14 cellular contexts compared by ENCODE assay signal in the genomic region with DNA sequence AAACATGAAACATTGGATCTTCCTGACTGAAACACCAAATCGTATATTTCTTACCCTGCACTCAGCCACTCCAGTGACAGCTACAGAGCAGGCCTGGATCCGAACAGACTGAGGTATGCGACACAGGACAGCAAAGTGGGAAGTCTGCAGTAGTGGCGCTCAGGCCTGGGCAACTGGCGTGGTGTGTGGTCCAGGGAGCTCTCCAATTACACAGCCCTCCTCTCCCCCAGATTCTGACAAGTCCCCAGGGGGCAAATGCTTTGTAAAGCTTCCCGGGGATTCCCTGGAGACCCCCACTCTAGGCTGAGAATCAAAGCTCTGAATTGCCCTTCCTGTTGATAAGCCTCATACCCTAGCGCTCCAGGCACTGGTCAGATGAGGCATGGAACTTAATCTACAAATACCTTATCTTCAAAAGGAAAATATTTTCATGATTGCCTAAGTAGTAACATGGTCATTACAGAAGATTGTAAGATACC.
DNase-seq lines count a peak whose midpoint lies in the region; ATAC-seq and TF ChIP-seq lines count a peak whose summit lies in the region.
"Had no signal": no experiment of that assay in that cellular context is flagged by ENCODE, and none has a peak within 500 bp of the region (broad histone marks: within the 10 kb centered on the region; RNA-seq: fewer than 3 reads in every experiment).

No MANE protein-coding gene starts in this region.

- TF ChIP-seq CTCF in BE2C (IDR thresholded peaks at IDR 0.05; ENCODE audit: low read depth, low read length) (no peak), NB4 (IDR thresholded peaks at IDR 0.05; ENCODE audit: low read depth, low read length) (no peak), neural progenitor cell (IDR thresholded peaks at IDR 0.05) (no peak), colonic mucosa (IDR thresholded peaks at IDR 0.05) (no peak)

- no peaks in the 10 kb centered on the region for H3K9me3 ChIP-seq in BE2C
- no peaks in the 10 kb centered on the region for H3K9me3 ChIP-seq in neural progenitor cell (ENCODE audit: low read depth)
- no peaks in the 10 kb centered on the region for H3K9me3 ChIP-seq in colonic mucosa
- H3K9me3 ChIP-seq: tibial nerve had no signal

- peaks cover 30% of the 10 kb centered on the region for H3K27me3 Mint-ChIP-seq in neural progenitor cell (ENCODE audit: insufficient read depth, low read depth)
- H3K27me3 Mint-ChIP-seq in activated T-cell treated with anti-CD3 and anti-CD28 coated beads, Interleukin-2, amount 50 U/mL, for 72 hours (ENCODE audit: low read depth): peaks cover 12% of the 10 kb centered on the region

- peak overlapping the region; percentile 70 for H3K4me3 Mint-ChIP-seq in neural progenitor cell
- no peak overlapping the region for H3K4me3 Mint-ChIP-seq in activated T-cell treated with anti-CD3 and anti-CD28 coated beads, Interleukin-2, amount 50 U/mL, for 72 hours
- H3K4me3 Mint-ChIP-seq: activated CD4-positive, alpha-beta memory T cell treated with anti-CD3 and anti-CD28 coated beads for 36 hours had no signal

- no peak for TF ChIP-seq POLR2A in NB4 (IDR thresholded peaks at IDR 0.05; ENCODE audit: extremely low read depth, insufficient read length)

- H3K9me3 Mint-ChIP-seq in neural progenitor cell: no peaks in the 10 kb centered on the region
- no peaks in the 10 kb centered on the region for H3K9me3 Mint-ChIP-seq in activated T-cell treated with anti-CD3 and anti-CD28 coated beads, Interleukin-2, amount 50 U/mL, for 72 hours
- H3K9me3 Mint-ChIP-seq: activated CD4-positive, alpha-beta memory T cell treated with anti-CD3 and anti-CD28 coated beads for 36 hours had no signal

- H3K4me3 ChIP-seq in BE2C (ENCODE audit: low read depth, low read length) (no peak overlapping the region), NB4 (ENCODE audit: low read depth, low read length) (no peak overlapping the region), neural progenitor cell (peak overlapping the region; percentile 28), colonic mucosa (no peak overlapping the region)
- H3K4me3 ChIP-seq: tibial nerve had no signal

- no peaks in the 10 kb centered on the region for H3K79me2 ChIP-seq in neural progenitor cell (ENCODE audit: low read depth)

- H3K27ac ChIP-seq in neural progenitor cell (no peak overlapping the region), colonic mucosa (no peak overlapping the region)

- H2AFZ ChIP-seq in neural progenitor cell (replicated peaks): no peak overlapping the region

- intact Hi-C loops in colonic mucosa (cut with DNase I): no loop called here

- no peaks in the 10 kb centered on the region for H3K27me3 ChIP-seq in BE2C
- peaks cover 6% of the 10 kb centered on the region for H3K27me3 ChIP-seq in neural progenitor cell
- no peaks in the 10 kb centered on the region for H3K27me3 ChIP-seq in colonic mucosa
- H3K27me3 ChIP-seq: tibial nerve had no signal

- peaks cover 40% of the 10 kb centered on the region for H3K4me1 Mint-ChIP-seq in neural progenitor cell
- H3K4me1 Mint-ChIP-seq in activated T-cell treated with anti-CD3 and anti-CD28 coated beads, Interleukin-2, amount 50 U/mL, for 72 hours (ENCODE audit: low read depth): peaks cover 5% of the 10 kb centered on the region

- no peaks in the 10 kb centered on the region for H3K36me3 Mint-ChIP-seq in neural progenitor cell
- H3K36me3 Mint-ChIP-seq in activated T-cell treated with anti-CD3 and anti-CD28 coated beads, Interleukin-2, amount 50 U/mL, for 72 hours (ENCODE audit: insufficient read depth in 2 of 2): no peaks in the 10 kb centered on the region
- H3K36me3 Mint-ChIP-seq: activated CD4-positive, alpha-beta memory T cell treated with anti-CD3 and anti-CD28 coated beads for 36 hours had no signal

- peak overlapping the region; percentile 70 for H3K4me2 ChIP-seq in neural progenitor cell

- H3K27ac Mint-ChIP-seq in neural progenitor cell: no peak overlapping the region
- H3K27ac Mint-ChIP-seq in activated T-cell treated with anti-CD3 and anti-CD28 coated beads, Interleukin-2, amount 50 U/mL, for 72 hours: no peak overlapping the region
- H3K27ac Mint-ChIP-seq: activated CD4-positive, alpha-beta memory T cell treated with anti-CD3 and anti-CD28 coated beads for 36 hours had no signal

- H3K4me1 ChIP-seq in BE2C (peaks cover 5% of the 10 kb centered on the region; the same call in 1 of the 2 replicates), neural progenitor cell (peaks cover 51% of the 10 kb centered on the region), colonic mucosa (no peaks in the 10 kb centered on the region)

- H4K20me1 ChIP-seq in neural progenitor cell (ENCODE audit: low read depth): peaks cover 6% of the 10 kb centered on the region

- DNase-seq in BE2C (peak; percentile 86), NB4 (ENCODE audit: low read depth) (peak; percentile 41), ecto neural progenitor cell (ENCODE audit: low spot score) (peak; percentile 80), neural progenitor cell (ENCODE audit: low spot score) (peak; percentile 89), HPDE6-E6E7 (ENCODE audit: extremely low spot score) (no peak), colonic mucosa (no peak)
- DNase-seq in activated T-cell treated with anti-CD3 and anti-CD28 coated beads, Interleukin-2, amount 50 U/mL, for 72 hours: no peak
- DNase-seq in activated T-cell treated with anti-CD3 and anti-CD28 coated beads, Interleukin-2, amount 50 U/mL, for 48 hours: no peak
- DNase-seq: activated CD4-positive, alpha-beta memory T cell treated with anti-CD3 and anti-CD28 coated beads for 36 hours; foreskin melanocyte; HCEC 1CT; KBM-7; NCI-H1092 treated with DMSO at 0.1 percent for 48 hours had no signal

- peaks cover 58% of the 10 kb centered on the region for H3F3A ChIP-seq in neural progenitor cell (ENCODE audit: low read depth)

- H3K9ac ChIP-seq in neural progenitor cell (no peak overlapping the region), colonic mucosa (ENCODE audit: low read depth in 2 of 2, low read length in 2 of 2) (no peak overlapping the region)

- H3K36me3 ChIP-seq in BE2C: no peaks in the 10 kb centered on the region
- H3K36me3 ChIP-seq in neural progenitor cell: no peaks in the 10 kb centered on the region
- no peaks in the 10 kb centered on the region for H3K36me3 ChIP-seq in colonic mucosa
- H3K36me3 ChIP-seq: tibial nerve had no signal

- ATAC-seq in activated T-cell treated with anti-CD3 and anti-CD28 coated beads, Interleukin-2, amount 50 U/mL, for 72 hours (replicated peaks in 1 of 2): no peak

Comparison
In these comparisons a context has a peak if more than half of its experiments do, and no peak if none do; other contexts are left out.
1. DNase-seq: peak in BE2C (single experiment), NB4 (single experiment), ecto neural progenitor cell (single experiment) and neural progenitor cell (single experiment); none in HPDE6-E6E7 (single experiment), activated T-cell treated with anti-CD3 and anti-CD28 coated beads, Interleukin-2, amount 50 U/mL, for 72 hours (0 of 2), colonic mucosa (single experiment) and activated T-cell treated with anti-CD3 and anti-CD28 coated beads, Interleukin-2, amount 50 U/mL, for 48 hours (0 of 2).